ENCODE assay signal across 20 cellular contexts in the genomic region with DNA sequence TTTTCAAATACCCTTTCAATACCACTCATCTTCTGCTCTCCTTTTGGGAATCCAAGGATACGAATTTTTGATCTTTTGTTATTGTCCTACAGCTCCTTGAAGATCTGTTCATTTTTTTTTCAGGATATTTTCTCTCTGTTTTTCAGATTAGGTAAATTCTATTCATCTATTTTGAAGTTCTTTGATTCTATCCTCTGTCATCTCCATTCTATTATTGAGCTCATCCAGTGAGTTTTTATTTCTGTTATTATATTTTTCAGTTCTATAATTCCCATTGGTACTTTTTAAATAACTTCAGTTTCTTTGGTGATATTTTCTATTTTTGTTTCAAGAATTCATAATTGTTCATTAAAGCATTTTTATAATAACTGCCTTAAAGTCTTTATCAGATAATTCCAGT. TPM values are rescaled to one million over a fixed set of nuclear protein-coding genes. Genes with fewer than 3 reads are reported as not detected.
"Had no signal": no experiment of that assay in that cellular context is flagged by ENCODE, and none has a peak within 500 bp of the region (broad histone marks: within the 10 kb centered on the region; RNA-seq: fewer than 3 reads in every experiment).

No MANE protein-coding gene starts in this region.

- H3K9me3 ChIP-seq: colonic mucosa, suprapubic skin, thyroid gland, upper lobe of right lung, vagina had no signal

- H3K27ac ChIP-seq: colonic mucosa, suprapubic skin, upper lobe of right lung, vagina had no signal

- H3K4me3 ChIP-seq: colonic mucosa, suprapubic skin, thyroid gland, upper lobe of right lung, vagina had no signal

- H3K27me3 ChIP-seq: colonic mucosa, suprapubic skin, thyroid gland, upper lobe of right lung, vagina had no signal

- FAIRE-seq: endothelial cell of umbilical vein, small intestine had no signal

- H3K36me3 ChIP-seq: colonic mucosa, suprapubic skin, thyroid gland, upper lobe of right lung, vagina had no signal

- DNase-seq: colonic mucosa; dermis blood vessel endothelial cell; erythroblast; foreskin melanocyte; head of caudate nucleus; hippocampal formation; left colon; mammary epithelial cell; naive thymus-derived CD4-positive, alpha-beta T cell; right cardiac atrium; small intestine; stimulated activated CD4-positive, alpha-beta T cell treated with anti-CD3 and anti-CD28 coated beads, Interleukin-2, amount 100 ng/mL, for 48 hours; stimulated activated naive CD8-positive, alpha-beta T cell treated with anti-CD3 and anti-CD28 coated beads, Interleukin-15, Interleukin-2, amounts not matched to agents 100 U/mL and 50 U/mL, for 24 hours; thyroid gland; upper lobe of right lung had no signal

- ATAC-seq: left colon; naive thymus-derived CD4-positive, alpha-beta T cell; right cardiac atrium; stimulated activated naive CD8-positive, alpha-beta T cell treated with anti-CD3 and anti-CD28 coated beads, Interleukin-15, Interleukin-2, amounts not matched to agents 100 U/mL and 50 U/mL, for 24 hours; upper lobe of right lung had no signal

- H3K4me1 ChIP-seq: colonic mucosa, upper lobe of right lung had no signal

RNA-seq across cellular contexts. Expression of a gene that starts 14.7 kb away (rescaled TPM):
- total RNA-seq: osteocyte, vagina had no signal
- polyA plus RNA-seq: neural cell had no signal
